9 cellular contexts compared by ENCODE assay signal in genomic region chr17:3512512-3513171, GRCh38. TPM values are rescaled to one million over a fixed set of nuclear protein-coding genes. Genes with fewer than 3 reads are reported as not detected.
A peak's percentile ranks its signal among the peaks of the same experiment; 100 is the strongest.
DNase-seq lines count a peak whose midpoint lies in the region; ATAC-seq lines count a peak whose summit lies in the region.
"Had no signal": no experiment of that assay in that cellular context is flagged by ENCODE, and none has a peak within 500 bp of the region (broad histone marks: within the 10 kb centered on the region; RNA-seq: fewer than 3 reads in every experiment).

No MANE protein-coding gene starts in this region.

- H3K27ac ChIP-seq in effector memory CD4-positive, alpha-beta T cell (ENCODE audit: insufficient read depth, low read length, poor library complexity, severe bottlenecking) = no peak overlapping the region

- H3K4me1 Mint-ChIP-seq in immature natural killer cell = peaks cover 26 to 30% of the 10 kb centered on the region in 2 donors

- H3K4me1 ChIP-seq in effector memory CD4-positive, alpha-beta T cell (ENCODE audit: control insufficient read depth, insufficient read depth, low read length, poor library complexity, severe bottlenecking) = no peaks in the 10 kb centered on the region

- H3K9me3 ChIP-seq in effector memory CD4-positive, alpha-beta T cell (ENCODE audit: control insufficient read depth, low read length) = no peaks in the 10 kb centered on the region

- H3K4me3 Mint-ChIP-seq in immature natural killer cell = peak overlapping the region in 1 of 5 donors; percentile 13

- H3K9me3 Mint-ChIP-seq in immature natural killer cell = peaks cover 0 to 3% (median 0%) of the 10 kb centered on the region in 6 donors

- peaks cover 4 to 22% (median 9%) of the 10 kb centered on the region in 3 donors for H3K36me3 Mint-ChIP-seq in immature natural killer cell

- H3K27me3 ChIP-seq in effector memory CD4-positive, alpha-beta T cell (replicated peaks; ENCODE audit: control insufficient read depth, insufficient read depth, low read length, poor library complexity, severe bottlenecking) = no peaks in the 10 kb centered on the region

- ATAC-seq in HG03039 (IDR thresholded peaks at IDR 0.05; ENCODE audit: unreplicated experiment) = no peak
- ATAC-seq: stimulated activated naive CD8-positive, alpha-beta T cell treated with anti-CD3 and anti-CD28 coated beads, Interleukin-15, Interleukin-2, amounts not matched to agents 100 U/mL and 50 U/mL, for 24 hours had no signal

- H3K27ac Mint-ChIP-seq in immature natural killer cell = peak overlapping the region in 5 of 6 donors; percentile 57 to 98 (median 92)

- no peak overlapping the region for H3K4me3 ChIP-seq in effector memory CD4-positive, alpha-beta T cell (ENCODE audit: insufficient read depth, low read depth, low read length, poor library complexity, severe bottlenecking)

- H3K27me3 Mint-ChIP-seq in immature natural killer cell (ENCODE audit: low read depth in 3 of 3) = peaks cover 2 to 11% (median 7%) of the 10 kb centered on the region in 3 donors

- DNase-seq in ELF-1 (ENCODE audit: low read depth, low spot score) = peak; percentile 60
- peak; percentile 24 for DNase-seq in cerebellar cortex (ENCODE audit: low spot score)
- no peak for DNase-seq in immature natural killer cell
- peak; percentile 94 for DNase-seq in putamen (ENCODE audit: low spot score)
- DNase-seq in NCI-H1092 treated with DMSO at 0.1 percent for 48 hours (lab: John Stamatoyannopoulos, UW) = no peak
- no peak for DNase-seq in effector memory CD4-positive, alpha-beta T cell
- DNase-seq in NCI-H510A (lab: John Stamatoyannopoulos, UW) = no peak
- DNase-seq: stimulated activated naive CD8-positive, alpha-beta T cell treated with anti-CD3 and anti-CD28 coated beads, Interleukin-15, Interleukin-2, amounts not matched to agents 100 U/mL and 50 U/mL, for 24 hours had no signal

- no peaks in the 10 kb centered on the region for H3K36me3 ChIP-seq in effector memory CD4-positive, alpha-beta T cell (ENCODE audit: control insufficient read depth, insufficient read depth, low read length)

RNA-seq across cellular contexts. Expression of gene ASPA, which starts 36.8 kb away (rescaled TPM):
- not detected for polyA plus RNA-seq in immature natural killer cell

RNA-seq across cellular contexts. Expression of gene SPATA22, which starts 41.0 kb away (rescaled TPM):
- not detected for polyA plus RNA-seq in immature natural killer cell

RNA-seq across cellular contexts. Expression of gene TRPV3, which starts 45.0 kb away (rescaled TPM):
- 1 to 10 TPM in 1 of 3 donors, under 1 TPM in 2; 0.05 to 1.3 (median 0.39) TPM for polyA plus RNA-seq in immature natural killer cell

Comparison
In these comparisons a context has a peak if more than half of its experiments do, and no peak if none do; other contexts are left out.
1. DNase-seq: peak in ELF-1 (single experiment), cerebellar cortex (single experiment) and putamen (single experiment); none in immature natural killer cell (0 of 3), NCI-H1092 treated with DMSO at 0.1 percent for 48 hours (single experiment), effector memory CD4-positive, alpha-beta T cell (0 of 3) and NCI-H510A (single experiment).